ENCODE assay signal across 8 cellular contexts in the genomic region with DNA sequence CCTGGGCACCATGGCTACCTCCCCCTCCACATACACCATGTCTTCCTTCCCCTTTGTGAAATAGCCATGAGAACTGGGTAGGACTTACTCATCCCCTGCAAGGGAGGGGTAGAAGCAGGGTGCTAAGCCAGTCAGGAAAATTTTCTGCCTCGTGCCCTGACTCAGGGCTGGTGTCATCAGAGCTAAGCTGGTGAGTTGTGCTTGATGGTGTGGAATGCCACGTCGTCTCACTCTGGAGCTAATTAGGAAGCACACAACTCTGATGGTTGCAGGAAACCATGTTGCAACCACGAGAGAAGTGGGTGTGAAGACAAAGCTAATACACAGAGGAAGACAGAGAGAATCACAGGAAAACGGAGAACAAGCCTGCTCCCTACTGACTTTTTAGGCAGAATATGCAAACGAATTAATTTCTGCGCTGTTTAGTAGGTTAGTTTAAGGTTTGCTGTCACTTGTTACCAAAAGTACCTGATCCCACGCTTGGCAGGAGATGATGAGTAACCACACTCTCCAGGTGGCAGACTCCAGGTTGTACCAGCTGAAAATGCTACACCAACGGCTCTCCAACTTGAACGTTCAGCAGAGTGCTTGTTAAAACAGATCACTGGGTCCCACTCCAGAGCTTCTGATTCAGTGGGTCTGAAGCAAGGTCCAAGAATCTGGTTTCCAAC. TPM values are rescaled to one million over a fixed set of nuclear protein-coding genes. Genes with fewer than 3 reads are reported as not detected.
A peak's percentile ranks its signal among the peaks of the same experiment; 100 is the strongest.
DNase-seq lines count a peak whose midpoint lies in the region; ATAC-seq, FAIRE-seq and TF ChIP-seq lines count a peak whose summit lies in the region.

No MANE protein-coding gene starts in this region.

- peaks cover 0 to 3% of the 10 kb centered on the region in 2 experiments for H3K36me3 ChIP-seq in endothelial cell of umbilical vein (ENCODE audit: control insufficient read depth in 2 of 2, extremely low read depth in 1 of 2, insufficient read depth in 2 of 2, low read length in 2 of 2)
- H3K36me3 ChIP-seq in HAP-1 (replicated peaks), result no peaks in the 10 kb centered on the region

- no peak overlapping the region for H3K4me2 ChIP-seq in endothelial cell of umbilical vein (ENCODE audit: insufficient read depth, low read length)

- no peak for TF ChIP-seq CTCF in endothelial cell of umbilical vein (IDR thresholded peaks at IDR 0.05; ENCODE audit: extremely low read depth in 1 of 2, insufficient read depth in 1 of 2, low read depth in 1 of 2, low read length in 2 of 2)

- BruUV-seq in endothelial cell of umbilical vein (replicated peaks; lab: Mats Ljungman, UMichigan), result no TSS peak

- no peak overlapping the region for H3K9ac ChIP-seq in endothelial cell of umbilical vein (replicated peaks; ENCODE audit: extremely low read depth, insufficient read depth, low read length)

- in situ Hi-C loops in HAP-1 (cut with MboI; ENCODE audit: low sequenced_read_pairs), result no loop called here

- DNase-seq in UCSD-AML1 (lab: John Stamatoyannopoulos, UW; ENCODE audit: unreplicated experiment) (peak; percentile 64), endothelial cell of umbilical vein (ENCODE audit: low read depth, low spot score) (no peak), renal cortical epithelial cell (ENCODE audit: low read depth) (peak; percentile 98), NCI-H1436 (lab: John Stamatoyannopoulos, UW) (no peak), HAP-1 (ENCODE audit: low spot score in 2 of 2) (no peak)

- H3K9me1 ChIP-seq in endothelial cell of umbilical vein (replicated peaks; ENCODE audit: control insufficient read depth, extremely low read depth, insufficient read depth, low read length), result no peaks in the 10 kb centered on the region

- H2AFZ ChIP-seq in endothelial cell of umbilical vein (ENCODE audit: low read depth, low read length), result no peak overlapping the region

- ATAC-seq in GM18502 (IDR thresholded peaks at IDR 0.05; ENCODE audit: poor library complexity, unreplicated experiment), result peak; percentile 47
- no peak for ATAC-seq in HG03457 (IDR thresholded peaks at IDR 0.05; ENCODE audit: unreplicated experiment)
- no peak for ATAC-seq in GM18858 (IDR thresholded peaks at IDR 0.05; ENCODE audit: unreplicated experiment)

- POLR2A ChIA-PET in endothelial cell of umbilical vein (lab: Charles Lee), result no interaction called here

- H3K4me3 ChIP-seq in endothelial cell of umbilical vein (replicated peaks in 1 of 3; ENCODE audit: insufficient read depth in 1 of 3, low read depth in 1 of 3, low read length in 3 of 3), result no peak overlapping the region
- H3K4me3 ChIP-seq in HAP-1, result no peak overlapping the region

- no peaks in the 10 kb centered on the region for H3K27me3 ChIP-seq in endothelial cell of umbilical vein (ENCODE audit: control insufficient read depth in 2 of 2, insufficient read depth in 2 of 2, low read length in 2 of 2)
- H3K27me3 ChIP-seq in HAP-1 (ENCODE audit: low read depth), result no peaks in the 10 kb centered on the region

- FAIRE-seq in endothelial cell of umbilical vein (lab: Jason Lieb, UNC), result peak; percentile 62

- intact Hi-C loops in endothelial cell of umbilical vein (cut with micrococcal nuclease), result no loop called here

- H3K4me1 ChIP-seq in endothelial cell of umbilical vein (ENCODE audit: control insufficient read depth, extremely low read depth, insufficient read depth, low read length) (no peaks in the 10 kb centered on the region), HAP-1 (no peaks in the 10 kb centered on the region)

- no peaks in the 10 kb centered on the region for H4K20me1 ChIP-seq in endothelial cell of umbilical vein (replicated peaks; ENCODE audit: control insufficient read depth, extremely low read depth, insufficient read depth, low read length)

- H3K9me3 ChIP-seq in endothelial cell of umbilical vein (replicated peaks; ENCODE audit: control insufficient read depth, insufficient read depth, low read length) (no peaks in the 10 kb centered on the region), HAP-1 (no peaks in the 10 kb centered on the region)

- TF ChIP-seq POLR2A in endothelial cell of umbilical vein (IDR thresholded peaks at IDR 0.05; ENCODE audit: low read depth, low read length), result no peak

- CTCF ChIA-PET in endothelial cell of umbilical vein (lab: Charles Lee), result interaction anchor here (1.0 kb wide), 1 partner anchor 10 kb away, joined by 3 read pairs; no protein-coding TSS in a partner anchor

- H3K27ac ChIP-seq in endothelial cell of umbilical vein (ENCODE audit: insufficient read depth, low read depth, low read length), result no peak overlapping the region

- no peaks in the 10 kb centered on the region for H3K79me2 ChIP-seq in endothelial cell of umbilical vein (ENCODE audit: control insufficient read depth, insufficient read depth, low read length)

- dilution Hi-C loops in endothelial cell of umbilical vein (cut with MboI; ENCODE audit: extremely low pct_ligation_motif_present, low sequenced_read_pairs), result no loop called here

TF ChIP-seq in endothelial cell of umbilical vein, 7 proteins besides CTCF, POLR2A, EP300 and RAD21:
- TF ChIP-seq FOS (IDR thresholded peaks at IDR 0.05; ENCODE audit: borderline replicate concordance, insufficient read depth, low read length) (no peak), MYC (IDR thresholded peaks at IDR 0.05; ENCODE audit: low read depth, low read length) (no peak), GATA2 (IDR thresholded peaks at IDR 0.05; ENCODE audit: insufficient read depth, insufficient read length, low read depth, low read length) (no peak), JUN (IDR thresholded peaks at IDR 0.05; ENCODE audit: borderline replicate concordance, insufficient read depth, insufficient read length, low read depth) (no peak), EZH2 (IDR thresholded peaks at IDR 0.05; ENCODE audit: borderline replicate concordance, low read depth, low read length, severe bottlenecking) (no peak), POLR2AphosphoS5 (IDR thresholded peaks at IDR 0.05; ENCODE audit: insufficient read depth, low read depth, low read length) (no peak)
- TF ChIP-seq, protein P1, sequence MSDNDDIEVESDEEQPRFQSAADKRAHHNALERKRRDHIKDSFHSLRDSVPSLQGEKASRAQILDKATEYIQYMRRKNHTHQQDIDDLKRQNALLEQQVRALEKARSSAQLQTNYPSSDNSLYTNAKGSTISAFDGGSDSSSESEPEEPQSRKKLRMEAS (IDR thresholded peaks at IDR 0.05; ENCODE audit: insufficient read depth, insufficient read length), result no peak

RNA-seq across cellular contexts. Expression of gene STK10, which starts 54.5 kb away (rescaled TPM):
- total RNA-seq in endothelial cell of umbilical vein (47.2 and 57.9 TPM in 2 replicates), renal cortical epithelial cell (20.1 and 23.5 TPM in 2 replicates)
- 16.9 and 17.9 TPM in 2 replicates for polyA plus RNA-seq in endothelial cell of umbilical vein
- 11.2 and 12.3 TPM in 2 replicates for polyA plus RNA-seq in endothelial cell of umbilical vein (2011; cell fraction: cytosol; rRNA removed)
- polyA plus RNA-seq in endothelial cell of umbilical vein (2011; cell fraction: nucleus; rRNA removed), result 41.5 and 48.7 TPM in 2 replicates
- polyA plus RNA-seq in endothelial cell of umbilical vein (2012), result 19.2 and 19.5 TPM in 2 replicates
- 40.4 and 49.6 TPM in 2 replicates for polyA minus RNA-seq in endothelial cell of umbilical vein
- 13.5 TPM for polyA minus RNA-seq in endothelial cell of umbilical vein (2011; cell fraction: cytosol; rRNA and poly(A)+ RNA removed)
- polyA minus RNA-seq in endothelial cell of umbilical vein (2011; cell fraction: nucleus; rRNA and poly(A)+ RNA removed), result 42.8 and 54.3 TPM in 2 replicates

Comparison
In these comparisons a context has a peak if more than half of its experiments do, and no peak if none do; other contexts are left out.
1. DNase-seq: peak in UCSD-AML1 (single experiment) and renal cortical epithelial cell (single experiment); none in endothelial cell of umbilical vein (single experiment), NCI-H1436 (single experiment) and HAP-1 (0 of 2).